In the genomic region with DNA sequence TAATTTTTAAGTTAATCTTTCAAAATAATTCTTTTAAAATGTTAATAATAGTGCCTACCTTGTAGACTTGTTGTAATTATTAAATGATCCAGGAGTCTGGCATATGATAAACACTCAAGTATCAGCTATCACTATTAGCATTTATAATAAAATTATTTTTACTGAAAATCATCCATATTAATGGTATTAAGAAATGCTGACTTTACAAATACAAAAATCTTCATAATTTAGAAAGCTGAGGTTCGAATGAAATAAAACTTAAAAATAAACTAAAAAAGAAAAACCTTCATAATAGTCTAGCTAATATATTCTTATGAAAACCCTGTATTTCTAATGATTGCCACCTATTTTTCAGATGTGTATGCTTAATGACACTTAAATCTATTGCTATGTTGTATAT, we compare ENCODE assay signal across 2 cellular contexts.
A peak's percentile ranks its signal among the peaks of the same experiment; 100 is the strongest.
TF ChIP-seq lines count a peak whose summit lies in the region.

No MANE protein-coding gene starts in this region.

TF ChIP-seq in HepG2, 621 proteins besides CTCF, POLR2A, EP300 and RAD21:
- TF ChIP-seq PAF1 (CRISPR knock-in tag; IDR thresholded peaks at IDR 0.05): no peak
- TF ChIP-seq MAFF (IDR thresholded peaks at IDR 0.05; ENCODE audit: low read depth, low read length): peak; percentile 63; the same call in 1 of the 2 replicates
- TF ChIP-seq MAFK (conservative IDR thresholded peaks at IDR 0.05 in 1 of 2, IDR thresholded peaks at IDR 0.05 in 1 of 2; ENCODE audit: low read length in 2 of 2): peak in 1 of 2 experiments; percentile 87; a peak in 3 of 4 replicates
- TF ChIP-seq, protein P1, sequence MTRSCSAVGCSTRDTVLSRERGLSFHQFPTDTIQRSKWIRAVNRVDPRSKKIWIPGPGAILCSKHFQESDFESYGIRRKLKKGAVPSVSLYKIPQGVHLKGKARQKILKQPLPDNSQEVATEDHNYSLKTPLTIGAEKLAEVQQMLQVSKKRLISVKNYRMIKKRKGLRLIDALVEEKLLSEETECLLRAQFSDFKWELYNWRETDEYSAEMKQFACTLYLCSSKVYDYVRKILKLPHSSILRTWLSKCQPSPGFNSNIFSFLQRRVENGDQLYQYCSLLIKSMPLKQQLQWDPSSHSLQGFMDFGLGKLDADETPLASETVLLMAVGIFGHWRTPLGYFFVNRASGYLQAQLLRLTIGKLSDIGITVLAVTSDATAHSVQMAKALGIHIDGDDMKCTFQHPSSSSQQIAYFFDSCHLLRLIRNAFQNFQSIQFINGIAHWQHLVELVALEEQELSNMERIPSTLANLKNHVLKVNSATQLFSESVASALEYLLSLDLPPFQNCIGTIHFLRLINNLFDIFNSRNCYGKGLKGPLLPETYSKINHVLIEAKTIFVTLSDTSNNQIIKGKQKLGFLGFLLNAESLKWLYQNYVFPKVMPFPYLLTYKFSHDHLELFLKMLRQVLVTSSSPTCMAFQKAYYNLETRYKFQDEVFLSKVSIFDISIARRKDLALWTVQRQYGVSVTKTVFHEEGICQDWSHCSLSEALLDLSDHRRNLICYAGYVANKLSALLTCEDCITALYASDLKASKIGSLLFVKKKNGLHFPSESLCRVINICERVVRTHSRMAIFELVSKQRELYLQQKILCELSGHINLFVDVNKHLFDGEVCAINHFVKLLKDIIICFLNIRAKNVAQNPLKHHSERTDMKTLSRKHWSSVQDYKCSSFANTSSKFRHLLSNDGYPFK (CRISPR knock-in tag; IDR thresholded peaks at IDR 0.05; ENCODE audit: borderline replicate concordance): no peak
- TF ChIP-seq ARHGAP35 (CRISPR knock-in tag; IDR thresholded peaks at IDR 0.05; ENCODE audit: borderline replicate concordance): no peak

TF ChIP-seq in IMR-90, 13 proteins besides CTCF, POLR2A, EP300 and RAD21:
- TF ChIP-seq SMC3 (IDR thresholded peaks at IDR 0.05; ENCODE audit: low read depth, low read length): no peak
- TF ChIP-seq MAFK (IDR thresholded peaks at IDR 0.05; ENCODE audit: low read depth, low read length): peak; percentile 76
